Comparison of ENCODE assay signal across 9 cellular contexts in genomic region chr7:130887182-130888016, GRCh38.
DNase-seq lines count a peak whose midpoint lies in the region; ATAC-seq and TF ChIP-seq lines count a peak whose summit lies in the region.
"Had no signal": no experiment of that assay in that cellular context is flagged by ENCODE, and none has a peak within 500 bp of the region (broad histone marks: within the 10 kb centered on the region; RNA-seq: fewer than 3 reads in every experiment).

No MANE protein-coding gene starts in this region.

- H3K4me2 ChIP-seq in PC-9 (peak overlapping the region; percentile 60), neural progenitor cell (no peak overlapping the region)

- H3K4me3 Mint-ChIP-seq in CD8-positive, alpha-beta T cell = no peak overlapping the region
- no peak overlapping the region for H3K4me3 Mint-ChIP-seq in neural progenitor cell

- TF ChIP-seq CTCF in CD8-positive, alpha-beta T cell (IDR thresholded peaks at IDR 0.05) = no peak
- TF ChIP-seq CTCF in PC-9 (conservative IDR thresholded peaks at IDR 0.05) (no peak), neural progenitor cell (IDR thresholded peaks at IDR 0.05) (no peak)

- no peak overlapping the region for H3K4me3 ChIP-seq in CD8-positive, alpha-beta T cell (ENCODE audit: low read depth, low read length)
- H3K4me3 ChIP-seq in PC-9 (peak overlapping the region; percentile 21; the same call in 1 of the 2 replicates), neural progenitor cell (no peak overlapping the region)

- H3K4me1 ChIP-seq in CD8-positive, alpha-beta T cell (ENCODE audit: insufficient read depth, low read length) = no peaks in the 10 kb centered on the region
- H3K4me1 ChIP-seq in PC-9 (replicated peaks; ENCODE audit: insufficient read depth) (peaks cover 85% of the 10 kb centered on the region), neural progenitor cell (peaks cover 14% of the 10 kb centered on the region)

- DNase-seq in CD8-positive, alpha-beta T cell = no peak
- DNase-seq in PC-9 = peak; percentile 71 to 90
- DNase-seq in dedifferentiated amniotic fluid mesenchymal stem cell (ENCODE audit: extremely low spot score) = peak; percentile 69
- no peak for DNase-seq in neural progenitor cell (ENCODE audit: low spot score)
- DNase-seq in retina = no peak
- DNase-seq in NCI-H2029 (lab: John Stamatoyannopoulos, UW) = no peak
- no peak for DNase-seq in stimulated activated CD4-positive, alpha-beta T cell treated with anti-CD3 and anti-CD28 coated beads, Interleukin-1b, Interleukin-23, amount 100 ng/mL, for 48 hours
- DNase-seq: NCI-H2171 had no signal

- peaks cover 26% of the 10 kb centered on the region for H3K36me3 ChIP-seq in CD8-positive, alpha-beta T cell (ENCODE audit: insufficient read depth, low read length)
- H3K36me3 ChIP-seq in PC-9 (ENCODE audit: low read depth) = peaks cover 83% of the 10 kb centered on the region
- no peaks in the 10 kb centered on the region for H3K36me3 ChIP-seq in neural progenitor cell

- H4K20me1 ChIP-seq in PC-9 (ENCODE audit: insufficient read depth) = peaks cover 56% of the 10 kb centered on the region
- H4K20me1 ChIP-seq in neural progenitor cell (ENCODE audit: low read depth) = no peaks in the 10 kb centered on the region

- no peaks in the 10 kb centered on the region for H3K27me3 Mint-ChIP-seq in CD8-positive, alpha-beta T cell (ENCODE audit: low read depth)
- H3K27me3 Mint-ChIP-seq in neural progenitor cell (ENCODE audit: insufficient read depth, low read depth) = peaks cover 6% of the 10 kb centered on the region

- H3F3A ChIP-seq in PC-9 (ENCODE audit: insufficient read depth, low read depth) (peaks cover 95% of the 10 kb centered on the region), neural progenitor cell (ENCODE audit: low read depth) (no peaks in the 10 kb centered on the region)

- H3K79me2 ChIP-seq in PC-9 (ENCODE audit: low read depth) (peaks cover 95% of the 10 kb centered on the region), neural progenitor cell (ENCODE audit: low read depth) (no peaks in the 10 kb centered on the region)

- H3K9ac ChIP-seq in neural progenitor cell = no peak overlapping the region

- peaks cover 73% of the 10 kb centered on the region for H3K36me3 Mint-ChIP-seq in CD8-positive, alpha-beta T cell
- H3K36me3 Mint-ChIP-seq in neural progenitor cell = no peaks in the 10 kb centered on the region

- H2AFZ ChIP-seq in PC-9 (no peak overlapping the region), neural progenitor cell (replicated peaks) (no peak overlapping the region)

- no peaks in the 10 kb centered on the region for H3K27me3 ChIP-seq in CD8-positive, alpha-beta T cell (ENCODE audit: insufficient read depth, low read length)
- H3K27me3 ChIP-seq in PC-9 (ENCODE audit: insufficient read depth, low read depth) (no peaks in the 10 kb centered on the region), neural progenitor cell (no peaks in the 10 kb centered on the region)

- TSS peak; percentile 52 for BruUV-seq in PC-9 (replicated peaks; lab: Mats Ljungman, UMichigan)

- ATAC-seq in CD8-positive, alpha-beta T cell = no peak
- no peak for ATAC-seq in GM18907 (IDR thresholded peaks at IDR 0.05; ENCODE audit: unreplicated experiment)

- no peak overlapping the region for H3K27ac ChIP-seq in CD8-positive, alpha-beta T cell (ENCODE audit: low read depth, low read length)
- H3K27ac ChIP-seq in PC-9 (peak overlapping the region; percentile 76), neural progenitor cell (no peak overlapping the region)

- H3K9me2 ChIP-seq in PC-9 (ENCODE audit: insufficient read depth) = no peaks in the 10 kb centered on the region

- no peaks in the 10 kb centered on the region for H3K9me3 Mint-ChIP-seq in CD8-positive, alpha-beta T cell
- H3K9me3 Mint-ChIP-seq in neural progenitor cell = no peaks in the 10 kb centered on the region

- H3K4me1 Mint-ChIP-seq in CD8-positive, alpha-beta T cell (ENCODE audit: low read depth) = peaks cover 36% of the 10 kb centered on the region
- H3K4me1 Mint-ChIP-seq in neural progenitor cell = peaks cover 45% of the 10 kb centered on the region

- CTCF ChIA-PET in CD8-positive, alpha-beta T cell (lab: Charles Lee) = interaction anchor here (1.6 to 2.4 kb wide), 3 partner anchors 10 to 12 kb away, joined by 3 to 18 read pairs (median 10); no protein-coding TSS in a partner anchor
- CTCF ChIA-PET in PC-9 (lab: Charles Lee) = no interaction called here

- H3K9me3 ChIP-seq in CD8-positive, alpha-beta T cell (ENCODE audit: low read length) = no peaks in the 10 kb centered on the region
- no peaks in the 10 kb centered on the region for H3K9me3 ChIP-seq in PC-9 (ENCODE audit: insufficient read depth, low read depth)
- H3K9me3 ChIP-seq in neural progenitor cell (ENCODE audit: low read depth) = no peaks in the 10 kb centered on the region

- intact Hi-C loops in CD8-positive, alpha-beta T cell (cut with DNase I, micrococcal nuclease) = no loop called here
- intact Hi-C loops in PC-9 (cut with micrococcal nuclease; ENCODE audit: unreplicated experiment) = loop anchor here (2.0 kb wide), 1 partner anchor 17 kb away; no protein-coding TSS in a partner anchor

- peak overlapping the region; percentile 72 for H3K27ac Mint-ChIP-seq in CD8-positive, alpha-beta T cell
- H3K27ac Mint-ChIP-seq in neural progenitor cell = peak overlapping the region; percentile 65

- POLR2A ChIA-PET in CD8-positive, alpha-beta T cell (lab: Charles Lee) = interaction anchor here (0.6 kb wide), 1 partner anchor 1518 kb away, joined by 4 read pairs; no protein-coding TSS in a partner anchor
- POLR2A ChIA-PET in PC-9 (lab: Charles Lee; ENCODE audit: unreplicated experiment) = interaction anchor here (0.5 to 0.7 kb wide), 3 partner anchors 202 to 877 kb away, joined by 3 to 4 read pairs (median 3); no protein-coding TSS in a partner anchor

Comparison
In these comparisons a context has a peak if more than half of its experiments do, and no peak if none do; other contexts are left out.
1. DNase-seq: peak in PC-9 (2 of 2) and dedifferentiated amniotic fluid mesenchymal stem cell (single experiment); none in CD8-positive, alpha-beta T cell (0 of 7), neural progenitor cell (single experiment), retina (single experiment), NCI-H2029 (single experiment) and stimulated activated CD4-positive, alpha-beta T cell treated with anti-CD3 and anti-CD28 coated beads, Interleukin-1b, Interleukin-23, amount 100 ng/mL, for 48 hours (single experiment).